ENCODE assay signal across 13 cellular contexts in the genomic region with DNA sequence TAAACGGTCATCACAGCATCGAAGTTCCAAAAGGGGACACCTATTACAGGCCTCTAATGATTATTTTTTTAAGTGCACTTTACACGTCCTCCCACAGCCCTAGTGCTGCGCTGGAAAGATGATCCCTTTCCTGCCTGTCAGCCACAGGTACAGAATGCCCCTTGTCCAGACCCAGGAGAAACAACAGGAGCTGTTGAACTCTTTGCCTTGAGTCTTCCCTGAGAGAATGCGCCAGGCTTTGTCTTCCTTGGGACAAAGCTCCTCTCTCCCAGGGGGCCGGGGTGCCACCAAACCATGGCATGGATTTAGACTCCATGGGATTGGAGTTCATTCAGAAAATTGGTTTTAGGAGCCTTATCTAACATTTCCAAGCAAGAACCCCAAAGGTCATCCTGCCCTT.
DNase-seq lines count a peak whose midpoint lies in the region; ATAC-seq and TF ChIP-seq lines count a peak whose summit lies in the region.
"Had no signal": no experiment of that assay in that cellular context is flagged by ENCODE, and none has a peak within 500 bp of the region (broad histone marks: within the 10 kb centered on the region; RNA-seq: fewer than 3 reads in every experiment).

No MANE protein-coding gene starts in this region.

- H2BK5ac ChIP-seq in H9 (ENCODE audit: insufficient read length, low read length), result no peak overlapping the region
- no peak overlapping the region for H2BK5ac ChIP-seq in neuronal stem cell (ENCODE audit: low read length)

- H3K9ac ChIP-seq in H9 (ENCODE audit: extremely low read depth, insufficient read length, low read length), result peak overlapping the region; percentile 62
- no peak overlapping the region for H3K9ac ChIP-seq in neuronal stem cell (ENCODE audit: low read depth, low read length, poor library complexity)

- no peak overlapping the region for H3K56ac ChIP-seq in H9 (ENCODE audit: insufficient read length, low read depth, low read length)

- H3K27ac Mint-ChIP-seq in H9 (peak overlapping the region; percentile 97 to 98 (median 98)), endothelial cell (ENCODE audit: unreplicated experiment) (peak overlapping the region; percentile 70)
- H3K27ac Mint-ChIP-seq: activated CD8-positive, alpha-beta T cell treated with anti-CD3 and anti-CD28 coated beads, Interleukin-2, amount 10 ng/mL, durations not matched to agents 7 days and 5 days; activated naive CD4-positive, alpha-beta T cell treated with anti-CD3 and anti-CD28 coated beads, Interleukin-2, amount 50 U/mL, for 24 hours; CD14-positive monocyte had no signal

- H3K9me3 ChIP-seq in H9 (ENCODE audit: control insufficient read depth, low read depth, low read length) (no peaks in the 10 kb centered on the region), neuronal stem cell (replicated peaks in 1 of 2; ENCODE audit: control insufficient read depth in 2 of 2, insufficient read depth in 1 of 2, low read depth in 1 of 2, low read length in 2 of 2) (no peaks in the 10 kb centered on the region)
- H3K9me3 ChIP-seq: esophagus muscularis mucosa had no signal

- no peak overlapping the region for H4K8ac ChIP-seq in H9 (replicated peaks; ENCODE audit: insufficient read length, low read depth, low read length)
- no peak overlapping the region for H4K8ac ChIP-seq in neuronal stem cell (ENCODE audit: low read depth, low read length)

- no peaks in the 10 kb centered on the region for H3K79me2 ChIP-seq in H9 (ENCODE audit: insufficient read depth, low read length)

- H3K27ac ChIP-seq in H9 (ENCODE audit: insufficient read length, low read depth, low read length), result peak overlapping the region; percentile 50
- peak overlapping the region; percentile 80 for H3K27ac ChIP-seq in neuronal stem cell (replicated peaks; ENCODE audit: low read length)
- H3K27ac ChIP-seq: esophagus muscularis mucosa had no signal

- no peak overlapping the region for H2AFZ ChIP-seq in H9 (ENCODE audit: low read length)
- H2AFZ ChIP-seq in neuronal stem cell (ENCODE audit: low read length), result peak overlapping the region; percentile 74

- H3K36me3 Mint-ChIP-seq in H9 (ENCODE audit: insufficient read depth in 1 of 3, low read depth in 3 of 3), result no peaks in the 10 kb centered on the region
- H3K36me3 Mint-ChIP-seq in endothelial cell (ENCODE audit: low read depth, unreplicated experiment), result no peaks in the 10 kb centered on the region
- H3K36me3 Mint-ChIP-seq: activated naive CD4-positive, alpha-beta T cell treated with anti-CD3 and anti-CD28 coated beads, Interleukin-2, amount 50 U/mL, for 24 hours; CD14-positive monocyte had no signal

- no peaks in the 10 kb centered on the region for H3K27me3 Mint-ChIP-seq in H9 (ENCODE audit: low read depth)
- peaks cover 1% of the 10 kb centered on the region for H3K27me3 Mint-ChIP-seq in endothelial cell (ENCODE audit: unreplicated experiment)

- no peaks in the 10 kb centered on the region for H3K36me3 ChIP-seq in neuronal stem cell (replicated peaks in 1 of 2; ENCODE audit: control insufficient read depth in 2 of 2, insufficient read depth in 2 of 2, low read length in 2 of 2)
- H3K36me3 ChIP-seq: esophagus muscularis mucosa had no signal

- no peaks in the 10 kb centered on the region for H3K27me3 ChIP-seq in H9 (ENCODE audit: insufficient read depth, low read length)
- H3K27me3 ChIP-seq in neuronal stem cell (ENCODE audit: control insufficient read depth in 3 of 3, insufficient read depth in 3 of 3, low read depth in 1 of 3, low read length in 3 of 3), result no peaks in the 10 kb centered on the region
- H3K27me3 ChIP-seq: esophagus muscularis mucosa had no signal

- H3K4me3 ChIP-seq in neuronal stem cell (ENCODE audit: low read length in 2 of 2), result peak overlapping the region in 1 of 2 donors; percentile 53
- H3K4me3 ChIP-seq: esophagus muscularis mucosa had no signal

- TF ChIP-seq CTCF in H9 (conservative IDR thresholded peaks at IDR 0.05), result no peak
- no peak for TF ChIP-seq CTCF in endothelial cell (IDR thresholded peaks at IDR 0.05; ENCODE audit: unreplicated experiment)

- H2AK5ac ChIP-seq in H9 (ENCODE audit: insufficient read length, low read length) (no peak overlapping the region), neuronal stem cell (ENCODE audit: low read depth, low read length) (no peak overlapping the region)

- peak overlapping the region; percentile 68 to 78 for H3K4me3 Mint-ChIP-seq in H9
- H3K4me3 Mint-ChIP-seq in endothelial cell (ENCODE audit: unreplicated experiment), result peak overlapping the region; percentile 60
- H3K4me3 Mint-ChIP-seq: activated CD8-positive, alpha-beta T cell treated with anti-CD3 and anti-CD28 coated beads, Interleukin-2, amount 10 ng/mL, durations not matched to agents 7 days and 5 days; activated naive CD4-positive, alpha-beta T cell treated with anti-CD3 and anti-CD28 coated beads, Interleukin-2, amount 50 U/mL, for 24 hours; CD14-positive monocyte had no signal

- DNase-seq in H9 (peak; percentile 75), NCI-H2227 (lab: John Stamatoyannopoulos, UW; ENCODE audit: unreplicated experiment) (peak; percentile 78), endothelial cell (ENCODE audit: low spot score) (peak; percentile 41), neuronal stem cell (ENCODE audit: low spot score) (peak; percentile 86), H4 (ENCODE audit: low spot score) (no peak)
- DNase-seq: activated CD8-positive, alpha-beta T cell treated with anti-CD3 and anti-CD28 coated beads, Interleukin-2, amount 10 ng/mL, durations not matched to agents 7 days and 5 days; cerebellar nuclear complex; T1000 had no signal

- ATAC-seq in GM21786 (IDR thresholded peaks at IDR 0.05; ENCODE audit: unreplicated experiment) (no peak), GM18873 (IDR thresholded peaks at IDR 0.05; ENCODE audit: low FRiP score, unreplicated experiment) (no peak)
- ATAC-seq: activated CD8-positive, alpha-beta T cell treated with anti-CD3 and anti-CD28 coated beads, Interleukin-2, amount 10 ng/mL, durations not matched to agents 7 days and 5 days had no signal

- H4K5ac ChIP-seq in H9 (ENCODE audit: insufficient read length, low read depth, low read length), result no peak overlapping the region

- H3K4ac ChIP-seq in H9 (ENCODE audit: low read depth, low read length) (no peak overlapping the region), neuronal stem cell (ENCODE audit: low read length) (no peak overlapping the region)

- H3K23ac ChIP-seq in H9 (ENCODE audit: insufficient read length, low read depth, low read length) (no peak overlapping the region), neuronal stem cell (ENCODE audit: low read depth, low read length, poor library complexity) (no peak overlapping the region)

- H3K23me2 ChIP-seq in H9 (ENCODE audit: insufficient read length, low read depth, low read length, poor library complexity, severe bottlenecking), result no peaks in the 10 kb centered on the region

- H3K14ac ChIP-seq in H9 (ENCODE audit: insufficient read depth, low read length), result no peak overlapping the region
- no peak overlapping the region for H3K14ac ChIP-seq in neuronal stem cell (ENCODE audit: low read length)

- H2BK15ac ChIP-seq in H9 (ENCODE audit: low read depth, low read length) (no peak overlapping the region), neuronal stem cell (ENCODE audit: low read length) (no peak overlapping the region)

- no peak overlapping the region for H2BK20ac ChIP-seq in H9 (ENCODE audit: low read depth, low read length, poor library complexity, severe bottlenecking)

- no CpG with 5 or more reads among the region's 6 CpGs for WGBS in H9 (ENCODE audit: extremely low coverage, insufficient read length, low lambda C conversion rate)
- no CpG with 5 or more reads among the region's 6 CpGs for WGBS in neuronal stem cell (ENCODE audit: extremely low coverage in 2 of 2, insufficient read length in 2 of 2, insufficient replicate concordance in 1 of 2), 2 donors

- H2BK12ac ChIP-seq in H9 (ENCODE audit: insufficient read length, low read depth, low read length), result no peak overlapping the region
- H2BK12ac ChIP-seq in neuronal stem cell (ENCODE audit: low read length), result no peak overlapping the region

- no peaks in the 10 kb centered on the region for H3K79me1 ChIP-seq in H9 (ENCODE audit: insufficient read depth, low read depth, low read length, poor library complexity, severe bottlenecking)
- H3K79me1 ChIP-seq in neuronal stem cell (ENCODE audit: low read depth, low read length), result peaks cover 3% of the 10 kb centered on the region

- H2BK120ac ChIP-seq in H9 (ENCODE audit: low read depth, low read length, poor library complexity, severe bottlenecking) (no peak overlapping the region), neuronal stem cell (ENCODE audit: low read depth, low read length) (no peak overlapping the region)

- H3K4me2 ChIP-seq in H9 (ENCODE audit: insufficient read depth, insufficient read length, low read length), result peak overlapping the region; percentile 36
- H3K4me2 ChIP-seq in neuronal stem cell (ENCODE audit: insufficient read depth, low read length, poor library complexity, severe bottlenecking), result peak overlapping the region; percentile 39

- H3K4me1 ChIP-seq in H9 (ENCODE audit: insufficient read depth, low read length), result peaks cover 2% of the 10 kb centered on the region
- H3K4me1 ChIP-seq in neuronal stem cell (ENCODE audit: control insufficient read depth in 2 of 2, insufficient read depth in 1 of 2, low read depth in 1 of 2, low read length in 2 of 2), result peaks cover 17 to 25% of the 10 kb centered on the region in 2 donors

- H4K91ac ChIP-seq in H9 (ENCODE audit: insufficient read length, low read depth, low read length) (no peak overlapping the region), neuronal stem cell (ENCODE audit: low read depth, low read length, poor library complexity) (no peak overlapping the region)

- H3K9me3 Mint-ChIP-seq in H9 (no peaks in the 10 kb centered on the region), endothelial cell (ENCODE audit: unreplicated experiment) (no peaks in the 10 kb centered on the region)
- H3K9me3 Mint-ChIP-seq: activated naive CD4-positive, alpha-beta T cell treated with anti-CD3 and anti-CD28 coated beads, Interleukin-2, amount 50 U/mL, for 24 hours had no signal

- H3K4me1 Mint-ChIP-seq in H9, result peaks cover 42 to 48% of the 10 kb centered on the region in 2 experiments
- peaks cover 18% of the 10 kb centered on the region for H3K4me1 Mint-ChIP-seq in endothelial cell (ENCODE audit: unreplicated experiment)
- H3K4me1 Mint-ChIP-seq: activated naive CD4-positive, alpha-beta T cell treated with anti-CD3 and anti-CD28 coated beads, Interleukin-2, amount 50 U/mL, for 24 hours; CD14-positive monocyte had no signal

- H4K20me1 ChIP-seq in H9 (ENCODE audit: control insufficient read depth, insufficient read depth, insufficient read length), result no peaks in the 10 kb centered on the region

- H3K18ac ChIP-seq in H9 (ENCODE audit: insufficient read length, low read depth, low read length) (no peak overlapping the region), neuronal stem cell (ENCODE audit: low read length) (no peak overlapping the region)

- H3T11ph ChIP-seq in H9 (ENCODE audit: low read length), result no peak overlapping the region
